12 cellular contexts compared by ENCODE assay signal in the genomic region with DNA sequence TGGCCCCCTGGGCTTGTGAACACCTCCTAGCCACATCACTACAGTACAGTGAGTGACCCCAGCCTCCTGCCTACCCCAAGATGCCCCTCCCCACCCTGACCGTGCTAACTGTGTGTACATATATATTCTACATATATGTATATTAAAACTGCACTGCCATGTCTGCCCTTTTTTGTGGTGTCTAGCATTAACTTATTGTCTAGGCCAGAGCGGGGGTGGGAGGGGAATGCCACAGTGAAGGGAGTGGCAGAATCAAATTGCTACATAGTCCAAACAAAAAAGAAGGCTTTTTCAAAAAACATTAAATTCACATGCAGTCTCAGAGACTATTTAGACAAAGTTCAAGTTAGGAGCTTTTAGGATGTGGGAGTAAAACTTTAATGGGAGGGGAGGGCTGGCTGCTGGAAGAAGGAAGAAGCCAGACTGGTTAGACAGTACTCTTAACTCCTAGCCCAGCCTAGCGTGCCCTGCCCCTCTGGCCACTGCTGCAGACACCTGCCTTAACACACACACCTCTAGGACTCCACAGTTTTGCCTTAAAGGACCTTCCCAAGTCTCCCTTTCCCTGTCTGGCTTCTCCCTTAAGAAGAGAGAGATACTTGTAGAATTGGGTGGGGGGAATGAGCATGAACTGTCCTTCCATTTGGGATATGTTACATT. TPM values are rescaled to one million over a fixed set of nuclear protein-coding genes. Genes with fewer than 3 reads are reported as not detected.
A peak's percentile ranks its signal among the peaks of the same experiment; 100 is the strongest.
DNase-seq lines count a peak whose midpoint lies in the region; ATAC-seq, FAIRE-seq and TF ChIP-seq lines count a peak whose summit lies in the region.
"Had no signal": no experiment of that assay in that cellular context is flagged by ENCODE, and none has a peak within 500 bp of the region (broad histone marks: within the 10 kb centered on the region; RNA-seq: fewer than 3 reads in every experiment).

No MANE protein-coding gene starts in this region.

- H3K36me3 Mint-ChIP-seq in GM23338 (ENCODE audit: low read depth) (peaks cover 84% of the 10 kb centered on the region), naive B cell (peaks cover 14 to 23% of the 10 kb centered on the region in 2 donors)

- H3K27me3 Mint-ChIP-seq in GM23338 (ENCODE audit: insufficient read depth, low read depth, poor library complexity) (peaks cover 4% of the 10 kb centered on the region), naive B cell (no peaks in the 10 kb centered on the region)

- H3K4me3 ChIP-seq in GM23338 = no peak overlapping the region
- no peak overlapping the region for H3K4me3 ChIP-seq in kidney (ENCODE audit: low read length in 2 of 2)
- H3K4me3 ChIP-seq: stomach had no signal

- H3K4me2 ChIP-seq in GM23338 = no peak overlapping the region

- H3K4me1 Mint-ChIP-seq in GM23338 (peaks cover 33% of the 10 kb centered on the region), naive B cell (peaks cover 5 to 10% (median 5%) of the 10 kb centered on the region in 3 donors)

- H3K4me1 ChIP-seq in GM23338 (ENCODE audit: insufficient read depth) = peaks cover 24% of the 10 kb centered on the region
- peaks cover 0 to 6% of the 10 kb centered on the region in 2 donors for H3K4me1 ChIP-seq in kidney (ENCODE audit: control insufficient read depth in 1 of 2, insufficient read depth in 1 of 2, low read depth in 1 of 2, low read length in 2 of 2)

- H2AFZ ChIP-seq in GM23338 = no peak overlapping the region

- peaks cover 8% of the 10 kb centered on the region; the same call in 1 of the 2 replicates for H3F3A ChIP-seq in GM23338 (replicated peaks; ENCODE audit: low read depth)

- H3K79me2 ChIP-seq in GM23338 (replicated peaks; ENCODE audit: insufficient read depth) = peaks cover 11% of the 10 kb centered on the region; the same call in 1 of the 2 replicates

- H3K36me3 ChIP-seq in GM23338 (ENCODE audit: insufficient read depth) (peaks cover 47% of the 10 kb centered on the region; the same call in 1 of the 2 replicates), kidney (ENCODE audit: control insufficient read depth in 1 of 2, insufficient read depth in 2 of 2, low read length in 2 of 2) (peaks cover 50 to 61% of the 10 kb centered on the region in 2 donors)

- TF ChIP-seq CTCF in 22Rv1 (IDR thresholded peaks at IDR 0.05) (no peak), GM23338 (conservative IDR thresholded peaks at IDR 0.05; ENCODE audit: low read depth in 2 of 2) (no peak), kidney (IDR thresholded peaks at IDR 0.05; ENCODE audit: borderline replicate concordance, extremely low read depth, insufficient read depth) (no peak)

- no peaks in the 10 kb centered on the region for H3K27me3 ChIP-seq in GM23338 (ENCODE audit: insufficient read depth)
- H3K27me3 ChIP-seq: stomach had no signal

- H3K4me3 Mint-ChIP-seq in GM23338 (no peak overlapping the region), naive B cell (no peak overlapping the region)
- H3K4me3 Mint-ChIP-seq: H9 had no signal

- no peaks in the 10 kb centered on the region for H3K9me3 ChIP-seq in kidney (ENCODE audit: control insufficient read depth in 1 of 2, low read length in 2 of 2)
- H3K9me3 ChIP-seq: stomach had no signal

- H3K9me3 Mint-ChIP-seq in GM23338 = no peaks in the 10 kb centered on the region
- H3K9me3 Mint-ChIP-seq in naive B cell = no peaks in the 10 kb centered on the region
- H3K9me3 Mint-ChIP-seq: H9 had no signal

- DNase-seq in GM23338 (ENCODE audit: low spot score) (no peak), T47D (ENCODE audit: low read depth in 1 of 2, low spot score in 1 of 2) (peak; percentile 48 to 58), naive B cell (no peak), HK-2 (ENCODE audit: unreplicated experiment) (no peak), NCI-H82 (lab: John Stamatoyannopoulos, UW) (no peak), DMS153 (lab: John Stamatoyannopoulos, UW) (no peak), kidney (no peak)
- DNase-seq: cerebellar nuclear complex, H9, NCI-H1436, stomach had no signal

- no peak for ATAC-seq in GM23338
- no peak for ATAC-seq in naive B cell (ENCODE audit: low read depth in 2 of 2)

- H3K27ac ChIP-seq in 22Rv1 (peak overlapping the region; percentile 37), GM23338 (ENCODE audit: low read depth) (peak overlapping the region; percentile 74), kidney (ENCODE audit: low read depth in 2 of 2, low read length in 2 of 2) (no peak overlapping the region)

- peaks cover 6% of the 10 kb centered on the region for H4K20me1 ChIP-seq in GM23338 (replicated peaks; ENCODE audit: insufficient read depth)

- H3K9me2 ChIP-seq in GM23338 (ENCODE audit: insufficient read depth) = no peaks in the 10 kb centered on the region

- no peak overlapping the region for H3K9ac ChIP-seq in kidney (ENCODE audit: low read length in 2 of 2)

- no peak for FAIRE-seq in kidney (lab: Jason Lieb, UNC)

- in situ Hi-C loops in T47D (cut with HindIII; ENCODE audit: low pct_unique_long_range_greater_than_20kb, low sequenced_read_pairs) = no loop called here

- H3K27ac Mint-ChIP-seq in GM23338 (0 out of 2 replicates have a peak overlapping the region, but pooled peaks have one; percentile 6), naive B cell (peak overlapping the region; percentile 12 to 81 (median 68))

- intact Hi-C loops in kidney (cut with DNase I) = no loop called here

TF ChIP-seq in GM23338, 12 proteins besides CTCF, POLR2A, EP300 and RAD21 (continues in another document):
- no peak for TF ChIP-seq NANOG (IDR thresholded peaks at IDR 0.05; ENCODE audit: borderline replicate concordance)
- TF ChIP-seq JUNB (IDR thresholded peaks at IDR 0.05; ENCODE audit: unreplicated experiment) = no peak
- no peak for TF ChIP-seq ZNF331 (CRISPR knock-in tag; IDR thresholded peaks at IDR 0.05; ENCODE audit: low read depth)
- TF ChIP-seq EZH2 (IDR thresholded peaks at IDR 0.05; ENCODE audit: low read depth, unreplicated experiment) = no peak
- TF ChIP-seq CREB1 (CRISPR knock-in tag; IDR thresholded peaks at IDR 0.05; ENCODE audit: low read depth) = no peak
- TF ChIP-seq REST (IDR thresholded peaks at IDR 0.05; ENCODE audit: unreplicated experiment) = no peak
- TF ChIP-seq STAT1 (IDR thresholded peaks at IDR 0.05; ENCODE audit: unreplicated experiment) = no peak

RNA-seq across cellular contexts. Expression of gene PEA15, which starts 9.4 kb away (rescaled TPM):
- 80.8 and 104 TPM in 2 replicates for total RNA-seq in GM23338 (2014; rRNA removed; shearing (Covaris generic))
- 60.3 and 66.6 TPM in 2 replicates for polyA plus RNA-seq in GM23338 (2016; fragmentation: Nextera tagmentation; extraction: Ambion mirVana)
- polyA plus RNA-seq in naive B cell (ENCODE audit: low read depth in 6 of 6) = 10 to 100 TPM; 11.2 to 21.6 (median 14.4) TPM
- 112 TPM for total RNA-seq in kidney
- 143 TPM for polyA plus RNA-seq in kidney (ENCODE audit: insufficient read depth, low read depth, low replicate concordance)

RNA-seq across cellular contexts. Expression of gene CASQ1, which starts 24.2 kb away (rescaled TPM):
- total RNA-seq in GM23338 (2014; rRNA removed; shearing (Covaris generic)) = 1.2 and 2.8 TPM in 2 replicates
- polyA plus RNA-seq in GM23338 (2016; fragmentation: Nextera tagmentation; extraction: Ambion mirVana) = 1.0 and 1.1 TPM in 2 replicates
- polyA plus RNA-seq in naive B cell (ENCODE audit: low read depth in 6 of 6) = not detected
- total RNA-seq in kidney = 0.57 TPM
- polyA plus RNA-seq in kidney (ENCODE audit: insufficient read depth, low read depth, low replicate concordance) = not detected

RNA-seq across cellular contexts. Expression of gene DCAF8, which starts 47.7 kb away (rescaled TPM):
- total RNA-seq in GM23338 (2014; rRNA removed; shearing (Covaris generic)) = 84.4 and 104 TPM in 2 replicates
- 44.1 and 55.0 TPM in 2 replicates for polyA plus RNA-seq in GM23338 (2016; fragmentation: Nextera tagmentation; extraction: Ambion mirVana)
- 10 to 100 TPM; 39.1 to 61.5 (median 54.3) TPM for polyA plus RNA-seq in naive B cell (ENCODE audit: low read depth in 6 of 6)
- total RNA-seq in kidney = 136 TPM
- polyA plus RNA-seq in kidney (ENCODE audit: insufficient read depth, low read depth, low replicate concordance) = 69.6 TPM

Comparison
In these comparisons a context has a peak if more than half of its experiments do, and no peak if none do; other contexts are left out.
1. H3K27ac ChIP-seq: peak in 22Rv1 (single experiment) and GM23338 (single experiment); none in kidney (0 of 2).
2. DNase-seq: peak in T47D (2 of 2); none in GM23338 (single experiment), naive B cell (single experiment), HK-2 (single experiment), NCI-H82 (single experiment), DMS153 (single experiment) and kidney (single experiment).